9 cellular contexts compared by ENCODE assay signal in genomic region chr21:37208741-37209225, GRCh38. TPM values are rescaled to one million over a fixed set of nuclear protein-coding genes. Genes with fewer than 3 reads are reported as not detected.
DNase-seq lines count a peak whose midpoint lies in the region; ATAC-seq, FAIRE-seq and TF ChIP-seq lines count a peak whose summit lies in the region.
"Had no signal": no experiment of that assay in that cellular context is flagged by ENCODE, and none has a peak within 500 bp of the region (broad histone marks: within the 10 kb centered on the region; RNA-seq: fewer than 3 reads in every experiment).

No MANE protein-coding gene starts in this region.

- H3K27me3 ChIP-seq in HepG2 (ENCODE audit: control insufficient read depth in 1 of 2, insufficient read depth in 2 of 2, low read length in 2 of 2), result no peaks in the 10 kb centered on the region
- H3K27me3 ChIP-seq in spleen (replicated peaks in 1 of 7), result no peaks in the 10 kb centered on the region
- H3K27me3 ChIP-seq in endodermal cell (ENCODE audit: control insufficient read depth, insufficient read depth, low read length, poor library complexity, severe bottlenecking), result no peaks in the 10 kb centered on the region

- POLR2A ChIA-PET in HepG2 (lab: Yijun Ruan, JAX), result interaction anchor here (1.1 to 2.0 kb wide), 4 partner anchors 10 to 158 kb away, joined by 3 to 11 read pairs (median 6); partner anchors contain the start of gene DYRK1A

- CTCF ChIA-PET in HepG2 (lab: Yijun Ruan, JAX; ENCODE audit: low intra/inter-chr PET ratio, low total read pairs), result no interaction called here

- H3K9ac ChIP-seq in HepG2 (ENCODE audit: insufficient read depth, low read depth, low read length), result peak overlapping the region; percentile 69
- H3K9ac ChIP-seq in endodermal cell (ENCODE audit: extremely low read depth, low read length, poor library complexity, severe bottlenecking), result no peak overlapping the region

- peak overlapping the region; percentile 66 for H3K27ac ChIP-seq in HepG2 (ENCODE audit: extremely low read length, insufficient read depth, low read length)
- H3K27ac ChIP-seq in spleen, result peak overlapping the region in 4 of 8 donors; percentile 48 to 69 (median 56)
- no peak overlapping the region for H3K27ac ChIP-seq in endodermal cell (ENCODE audit: low read depth, low read length)

- H3K27me3 Mint-ChIP-seq in endodermal cell (ENCODE audit: insufficient read depth), result no peaks in the 10 kb centered on the region

- TF ChIP-seq EP300 in HepG2 (IDR thresholded peaks at IDR 0.05; ENCODE audit: low read depth in 2 of 2, low read length in 2 of 2) (no peak), HepG2 (CRISPR knock-in tag; IDR thresholded peaks at IDR 0.05; ENCODE audit: borderline replicate concordance) (no peak)

- no peaks in the 10 kb centered on the region for H3K4me1 Mint-ChIP-seq in endodermal cell

- H3K9me3 Mint-ChIP-seq in endodermal cell, result peaks cover 27% of the 10 kb centered on the region

- 69% methylated on average over 15 of the region's 15 CpGs for WGBS in HepG2 (ENCODE audit: low lambda C conversion rate)
- 77 to 88% (median 80%) methylated on average over 15 of the region's 15 CpGs for WGBS in spleen, 5 donors
- 97 to 98% methylated on average over 13 to 15 of the region's 15 CpGs for WGBS in endodermal cell (ENCODE audit: insufficient coverage in 1 of 2, insufficient read length in 1 of 2), 2 experiments

- no peak for TF ChIP-seq CTCF in GM10266 (IDR thresholded peaks at IDR 0.05; ENCODE audit: control insufficient read depth, insufficient read depth, low read depth, missing control alignments)
- no peak for TF ChIP-seq CTCF in HepG2 (CRISPR knock-in tag; IDR thresholded peaks at IDR 0.05)
- TF ChIP-seq CTCF in spleen (IDR thresholded peaks at IDR 0.05 in 8 of 11, conservative IDR thresholded peaks at IDR 0.05 in 3 of 11), result no peak
- no peak for TF ChIP-seq CTCF in endodermal cell (conservative IDR thresholded peaks at IDR 0.05)

- peaks cover 20% of the 10 kb centered on the region for H3K36me3 Mint-ChIP-seq in endodermal cell (ENCODE audit: low read depth)

- DNase-seq in GM10266 (ENCODE audit: extremely low spot score) (peak; percentile 73), HepG2 (ENCODE audit: low spot score) (no peak), spleen (no peak), endodermal cell (no peak), NCI-H510A (lab: John Stamatoyannopoulos, UW) (no peak), T-helper 9 cell (no peak)
- DNase-seq: DMS 273 treated with DMSO at 0.1 percent for 48 hours had no signal

- no peak overlapping the region for H3K27ac Mint-ChIP-seq in endodermal cell

- TF ChIP-seq POLR2A in HepG2 (IDR thresholded peaks at IDR 0.05; ENCODE audit: insufficient read depth in 1 of 2, low read depth in 2 of 2, low read length in 2 of 2), result no peak
- TF ChIP-seq POLR2A in spleen (IDR thresholded peaks at IDR 0.05), result no peak

- intact Hi-C loops in HepG2 (cut with micrococcal nuclease; ENCODE audit: unreplicated experiment), result loop anchor here (5.0 kb wide), 1 partner anchor 41 kb away; no protein-coding TSS in a partner anchor
- intact Hi-C loops in spleen (cut with DNase I; ENCODE audit: low total_unique reads), result no loop called here

- no peak for TF ChIP-seq RAD21 in HepG2 (CRISPR knock-in tag; IDR thresholded peaks at IDR 0.05)

- H3K4me3 ChIP-seq in HepG2 (replicated peaks in 1 of 3; ENCODE audit: insufficient read depth in 1 of 3, low read depth in 2 of 3, low read length in 3 of 3) (peak overlapping the region; percentile 45 to 69 (median 57)), spleen (peak overlapping the region in 1 of 8 donors; percentile 4), endodermal cell (ENCODE audit: low read length) (no peak overlapping the region)

- in situ Hi-C loops in HepG2 (cut with HindIII; ENCODE audit: extremely low pct_ligation_motif_present, low pct_unique_long_range_greater_than_20kb), result no loop called here

- no peaks in the 10 kb centered on the region for H3K36me3 ChIP-seq in HepG2 (replicated peaks in 1 of 2; ENCODE audit: control insufficient read depth in 1 of 2, insufficient read depth in 2 of 2, low read length in 2 of 2)
- no peaks in the 10 kb centered on the region for H3K36me3 ChIP-seq in spleen
- H3K36me3 ChIP-seq in endodermal cell (ENCODE audit: control insufficient read depth, insufficient read depth, low read length), result peaks cover 20% of the 10 kb centered on the region

- no TSS peak for BruUV-seq in HepG2 (replicated peaks; lab: Mats Ljungman, UMichigan)

- H4K20me1 ChIP-seq in HepG2 (ENCODE audit: insufficient read depth, low read length), result no peaks in the 10 kb centered on the region

- no peak for FAIRE-seq in HepG2 (lab: Jason Lieb, UNC)

- peak overlapping the region; percentile 88 for H3K4me2 ChIP-seq in HepG2 (ENCODE audit: low read depth, low read length)

- H2AFZ ChIP-seq in HepG2 (ENCODE audit: low read length), result peak overlapping the region; percentile 18

- H3K9me3 ChIP-seq in HepG2 (ENCODE audit: low read length), result no peaks in the 10 kb centered on the region
- peaks cover 0 to 6% (median 0%) of the 10 kb centered on the region in 8 donors for H3K9me3 ChIP-seq in spleen
- H3K9me3 ChIP-seq in endodermal cell (ENCODE audit: control insufficient read depth, low read length), result peaks cover 28% of the 10 kb centered on the region

- no peaks in the 10 kb centered on the region for H3K79me2 ChIP-seq in HepG2 (ENCODE audit: insufficient read depth, low read length)

- ATAC-seq in GM21447 (IDR thresholded peaks at IDR 0.05; ENCODE audit: unreplicated experiment), result peak; percentile 42
- peak; percentile 41 for ATAC-seq in HG03571 (IDR thresholded peaks at IDR 0.05; ENCODE audit: unreplicated experiment)
- ATAC-seq in HepG2, result peak; percentile 30

- H3K4me3 Mint-ChIP-seq in endodermal cell, result no peak overlapping the region

- H3K4me1 ChIP-seq in HepG2 (ENCODE audit: insufficient read depth, low read length), result peaks cover 45% of the 10 kb centered on the region
- H3K4me1 ChIP-seq in spleen, result peaks cover 6 to 33% (median 25%) of the 10 kb centered on the region in 6 donors
- no peaks in the 10 kb centered on the region for H3K4me1 ChIP-seq in endodermal cell (ENCODE audit: control insufficient read depth, insufficient read depth, low read length)

TF ChIP-seq in HepG2, 621 proteins besides CTCF, POLR2A, EP300 and RAD21:
- TF ChIP-seq MXD4 (CRISPR knock-in tag; IDR thresholded peaks at IDR 0.05) (no peak), RFX5 (IDR thresholded peaks at IDR 0.05; ENCODE audit: low read depth, low read length) (no peak), JUNB (CRISPR knock-in tag; IDR thresholded peaks at IDR 0.05; ENCODE audit: borderline replicate concordance) (no peak), ZNF333 (CRISPR knock-in tag; IDR thresholded peaks at IDR 0.05; ENCODE audit: borderline replicate concordance) (no peak), PAWR (CRISPR knock-in tag; IDR thresholded peaks at IDR 0.05; ENCODE audit: borderline replicate concordance) (no peak), ZNF83 (CRISPR knock-in tag; IDR thresholded peaks at IDR 0.05; ENCODE audit: borderline replicate concordance) (no peak), DDIT3 (CRISPR knock-in tag; IDR thresholded peaks at IDR 0.05) (no peak), NFYB (CRISPR knock-in tag; IDR thresholded peaks at IDR 0.05) (no peak), KDM5A (IDR thresholded peaks at IDR 0.05; ENCODE audit: borderline replicate concordance, low read length) (no peak), ZFP36L1 (CRISPR knock-in tag; IDR thresholded peaks at IDR 0.05) (no peak), ZNF225 (CRISPR knock-in tag; IDR thresholded peaks at IDR 0.05) (no peak), MTERF4 (CRISPR knock-in tag; IDR thresholded peaks at IDR 0.05) (no peak), PHF20 (CRISPR knock-in tag; IDR thresholded peaks at IDR 0.05) (no peak)

RNA-seq across cellular contexts. Expression of gene VPS26C, which starts 58.4 kb away (rescaled TPM):
- total RNA-seq in HepG2 (2016; rRNA removed; fragmentation: Illumina TruSeq; extraction: Trizol), result 39.7 and 54.6 TPM in 2 replicates
- total RNA-seq in HepG2 (2016; cell fraction: cytosol; rRNA removed; fragmentation: Illumina TruSeq; extraction: Trizol; ENCODE audit: low read depth), result 13.7 and 15.5 TPM in 2 replicates
- 42.0 and 53.2 TPM in 2 replicates for total RNA-seq in HepG2 (2016; cell fraction: insoluble cytoplasmic fraction; rRNA removed; fragmentation: Illumina TruSeq; extraction: Trizol)
- total RNA-seq in HepG2 (2016; cell fraction: membrane; rRNA removed; fragmentation: Illumina TruSeq; extraction: Trizol), result 29.4 and 31.5 TPM in 2 replicates
- 24.9 and 25.4 TPM in 2 replicates for total RNA-seq in HepG2 (2016; cell fraction: nucleus; rRNA removed; fragmentation: Illumina TruSeq; extraction: Trizol)
- polyA plus RNA-seq in HepG2 (2011; rRNA removed), result 30.3 and 33.0 TPM in 2 replicates
- 29.6 and 33.2 TPM in 2 replicates for polyA plus RNA-seq in HepG2 (2011; cell fraction: cytosol; rRNA removed)
- 22.0 and 27.5 TPM in 2 replicates for polyA plus RNA-seq in HepG2 (2011; cell fraction: nucleus; rRNA removed)
- 26.9 and 29.8 TPM in 2 replicates for polyA plus RNA-seq in HepG2 (2012)
- polyA plus RNA-seq in HepG2 (2016; cell fraction: cytosol; fragmentation: Illumina TruSeq; extraction: Trizol; ENCODE audit: low read depth), result 13.6 and 14.5 TPM in 2 replicates
- polyA plus RNA-seq in HepG2 (2016; cell fraction: insoluble cytoplasmic fraction; fragmentation: Illumina TruSeq; extraction: Trizol; ENCODE audit: low read depth), result 50.1 and 51.4 TPM in 2 replicates
- 23.9 and 24.7 TPM in 2 replicates for polyA plus RNA-seq in HepG2 (2016; cell fraction: membrane; fragmentation: Illumina TruSeq; extraction: Trizol; ENCODE audit: low read depth)
- polyA plus RNA-seq in HepG2 (2016; cell fraction: nucleus; fragmentation: Illumina TruSeq; extraction: Trizol; ENCODE audit: insufficient read depth, low read depth), result 25.4 and 29.7 TPM in 2 replicates
- 23.9 and 31.1 TPM in 2 replicates for polyA minus RNA-seq in HepG2 (2011; rRNA and poly(A)+ RNA removed; ENCODE audit: low replicate concordance)
- polyA minus RNA-seq in HepG2 (2011; cell fraction: cytosol; rRNA and poly(A)+ RNA removed), result 21.5 and 24.4 TPM in 2 replicates
- 38.5 and 44.3 TPM in 2 replicates for polyA minus RNA-seq in HepG2 (2011; cell fraction: nucleus; rRNA and poly(A)+ RNA removed)
- total RNA-seq in spleen, result 10 to 100 TPM; 48.7 to 76.9 (median 58.4) TPM
- polyA plus RNA-seq in spleen, result 10 to 100 TPM; 17.0 to 23.5 (median 18.6) TPM
- total RNA-seq in endodermal cell, result 10 to 100 TPM; 37.1 to 61.0 TPM
- 36.9 TPM for polyA plus RNA-seq in endodermal cell (2013, experiment 1 of 2)
- polyA plus RNA-seq in endodermal cell (2013, experiment 2 of 2), result 35.9 TPM
